Comparison of ENCODE assay signal across 16 cellular contexts in genomic region chr15:27095809-27096580, GRCh38.
A peak's percentile ranks its signal among the peaks of the same experiment; 100 is the strongest.
DNase-seq lines count a peak whose midpoint lies in the region; ATAC-seq and TF ChIP-seq lines count a peak whose summit lies in the region.
"Had no signal": no experiment of that assay in that cellular context is flagged by ENCODE, and none has a peak within 500 bp of the region (broad histone marks: within the 10 kb centered on the region; RNA-seq: fewer than 3 reads in every experiment).

No MANE protein-coding gene starts in this region.

- no peak for ATAC-seq in HG03196 (IDR thresholded peaks at IDR 0.05; ENCODE audit: unreplicated experiment)
- ATAC-seq: T-cell had no signal

- TF ChIP-seq EP300 in sigmoid colon (IDR thresholded peaks at IDR 0.05), result no peak

- no peak overlapping the region for H3K4me3 ChIP-seq in fibroblast of mammary gland (ENCODE audit: control insufficient read depth, low read depth, low read length)
- H3K4me3 ChIP-seq in sigmoid colon, result no peak overlapping the region
- H3K4me3 ChIP-seq: Peyer's patch, tibial artery had no signal

- DNase-seq in SHP77 (lab: John Stamatoyannopoulos, UW) (peak; percentile 31 to 37), SHP77 treated with DMSO at 0.1 percent for 48 hours (lab: John Stamatoyannopoulos, UW) (no peak), RPMI7951 (ENCODE audit: low read depth) (peak; percentile 5), fibroblast of mammary gland (ENCODE audit: low read depth) (peak; percentile 25), ureter (ENCODE audit: low spot score) (no peak), sigmoid colon (no peak)
- no peak for DNase-seq in stimulated activated CD4-positive, alpha-beta T cell treated with anti-CD3 and anti-CD28 coated beads, Interleukin-2, amount 100 ng/mL, for 24 hours
- DNase-seq: activated B cell treated with CpG ODN at 0.5 μM for 24 hours; activated effector memory CD4-positive, alpha-beta T cell treated with Interleukin-2 at 50 U/mL for 16 hours; amniotic stem cell; cortex of kidney; immature natural killer cell; Peyer's patch; T-cell; tibial artery had no signal

- H3K27me3 ChIP-seq in sigmoid colon, result no peaks in the 10 kb centered on the region
- H3K27me3 ChIP-seq: Peyer's patch, tibial artery had no signal

- peaks cover 0 to 30% (median 25%) of the 10 kb centered on the region in 4 donors for H3K4me1 ChIP-seq in sigmoid colon
- H3K4me1 ChIP-seq: Peyer's patch, tibial artery had no signal

- 55 to 67% methylated on average over 10 of the region's 10 CpGs for WGBS in sigmoid colon, 2 donors

- no peaks in the 10 kb centered on the region for H3K36me3 ChIP-seq in sigmoid colon
- H3K36me3 ChIP-seq: Peyer's patch, tibial artery had no signal

- no peak overlapping the region for H3K27ac ChIP-seq in sigmoid colon
- H3K27ac ChIP-seq: Peyer's patch, tibial artery had no signal

- peaks cover 0 to 3% (median 0%) of the 10 kb centered on the region in 4 donors for H3K9me3 ChIP-seq in sigmoid colon
- H3K9me3 ChIP-seq: tibial artery had no signal

- intact Hi-C loops in sigmoid colon (cut with DNase I), result no loop called here

- TF ChIP-seq CTCF in fibroblast of mammary gland (conservative IDR thresholded peaks at IDR 0.05; ENCODE audit: control insufficient read depth, insufficient read depth, low read depth, low read length), result no peak
- TF ChIP-seq CTCF in sigmoid colon (IDR thresholded peaks at IDR 0.05), result no peak

- TF ChIP-seq POLR2A in sigmoid colon (IDR thresholded peaks at IDR 0.05), result no peak

Comparison
In these comparisons a context has a peak if more than half of its experiments do, and no peak if none do; other contexts are left out.
1. DNase-seq: peak in SHP77 (2 of 2), RPMI7951 (single experiment) and fibroblast of mammary gland (single experiment); none in SHP77 treated with DMSO at 0.1 percent for 48 hours (single experiment), ureter (single experiment), sigmoid colon (single experiment) and stimulated activated CD4-positive, alpha-beta T cell treated with anti-CD3 and anti-CD28 coated beads, Interleukin-2, amount 100 ng/mL, for 24 hours (0 of 2).